1 cellular context compared by ENCODE assay signal in genomic region chr12:24947541-24948451, GRCh38.
TF ChIP-seq lines count a peak whose summit lies in the region.

No MANE protein-coding gene starts in this region.

TF ChIP-seq in K562, 482 proteins besides CTCF, POLR2A, EP300 and RAD21 (continued from another document):
- TF ChIP-seq, protein P1, sequence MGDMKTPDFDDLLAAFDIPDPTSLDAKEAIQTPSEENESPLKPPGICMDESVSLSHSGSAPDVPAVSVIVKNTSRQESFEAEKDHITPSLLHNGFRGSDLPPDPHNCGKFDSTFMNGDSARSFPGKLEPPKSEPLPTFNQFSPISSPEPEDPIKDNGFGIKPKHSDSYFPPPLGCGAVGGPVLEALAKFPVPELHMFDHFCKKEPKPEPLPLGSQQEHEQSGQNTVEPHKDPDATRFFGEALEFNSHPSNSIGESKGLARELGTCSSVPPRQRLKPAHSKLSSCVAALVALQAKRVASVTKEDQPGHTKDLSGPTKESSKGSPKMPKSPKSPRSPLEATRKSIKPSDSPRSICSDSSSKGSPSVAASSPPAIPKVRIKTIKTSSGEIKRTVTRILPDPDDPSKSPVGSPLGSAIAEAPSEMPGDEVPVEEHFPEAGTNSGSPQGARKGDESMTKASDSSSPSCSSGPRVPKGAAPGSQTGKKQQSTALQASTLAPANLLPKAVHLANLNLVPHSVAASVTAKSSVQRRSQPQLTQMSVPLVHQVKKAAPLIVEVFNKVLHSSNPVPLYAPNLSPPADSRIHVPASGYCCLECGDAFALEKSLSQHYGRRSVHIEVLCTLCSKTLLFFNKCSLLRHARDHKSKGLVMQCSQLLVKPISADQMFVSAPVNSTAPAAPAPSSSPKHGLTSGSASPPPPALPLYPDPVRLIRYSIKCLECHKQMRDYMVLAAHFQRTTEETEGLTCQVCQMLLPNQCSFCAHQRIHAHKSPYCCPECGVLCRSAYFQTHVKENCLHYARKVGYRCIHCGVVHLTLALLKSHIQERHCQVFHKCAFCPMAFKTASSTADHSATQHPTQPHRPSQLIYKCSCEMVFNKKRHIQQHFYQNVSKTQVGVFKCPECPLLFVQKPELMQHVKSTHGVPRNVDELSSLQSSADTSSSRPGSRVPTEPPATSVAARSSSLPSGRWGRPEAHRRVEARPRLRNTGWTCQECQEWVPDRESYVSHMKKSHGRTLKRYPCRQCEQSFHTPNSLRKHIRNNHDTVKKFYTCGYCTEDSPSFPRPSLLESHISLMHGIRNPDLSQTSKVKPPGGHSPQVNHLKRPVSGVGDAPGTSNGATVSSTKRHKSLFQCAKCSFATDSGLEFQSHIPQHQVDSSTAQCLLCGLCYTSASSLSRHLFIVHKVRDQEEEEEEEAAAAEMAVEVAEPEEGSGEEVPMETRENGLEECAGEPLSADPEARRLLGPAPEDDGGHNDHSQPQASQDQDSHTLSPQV (IDR thresholded peaks at IDR 0.05) = 0 out of 2 replicates have a peak, but pooled peaks have one; percentile 17
- no peak for TF ChIP-seq FOXM1 (IDR thresholded peaks at IDR 0.05; ENCODE audit: low read depth)
- peak; percentile 48; the same call in 1 of the 2 replicates for TF ChIP-seq FOXM1 (CRISPR knock-in tag; IDR thresholded peaks at IDR 0.05; ENCODE audit: low read depth)
- TF ChIP-seq ZNF197 (CRISPR knock-in tag; IDR thresholded peaks at IDR 0.05; ENCODE audit: low read depth) = 0 out of 2 replicates have a peak, but pooled peaks have one; percentile 34
- TF ChIP-seq, protein P2, sequence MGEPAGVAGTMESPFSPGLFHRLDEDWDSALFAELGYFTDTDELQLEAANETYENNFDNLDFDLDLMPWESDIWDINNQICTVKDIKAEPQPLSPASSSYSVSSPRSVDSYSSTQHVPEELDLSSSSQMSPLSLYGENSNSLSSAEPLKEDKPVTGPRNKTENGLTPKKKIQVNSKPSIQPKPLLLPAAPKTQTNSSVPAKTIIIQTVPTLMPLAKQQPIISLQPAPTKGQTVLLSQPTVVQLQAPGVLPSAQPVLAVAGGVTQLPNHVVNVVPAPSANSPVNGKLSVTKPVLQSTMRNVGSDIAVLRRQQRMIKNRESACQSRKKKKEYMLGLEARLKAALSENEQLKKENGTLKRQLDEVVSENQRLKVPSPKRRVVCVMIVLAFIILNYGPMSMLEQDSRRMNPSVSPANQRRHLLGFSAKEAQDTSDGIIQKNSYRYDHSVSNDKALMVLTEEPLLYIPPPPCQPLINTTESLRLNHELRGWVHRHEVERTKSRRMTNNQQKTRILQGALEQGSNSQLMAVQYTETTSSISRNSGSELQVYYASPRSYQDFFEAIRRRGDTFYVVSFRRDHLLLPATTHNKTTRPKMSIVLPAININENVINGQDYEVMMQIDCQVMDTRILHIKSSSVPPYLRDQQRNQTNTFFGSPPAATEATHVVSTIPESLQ (CRISPR knock-in tag; IDR thresholded peaks at IDR 0.05) = peak; percentile 67; the same call in 1 of the 2 replicates
